Comparison of ENCODE assay signal across 16 cellular contexts in genomic region chr2:10076511-10076910, GRCh38. TPM values are rescaled to one million over a fixed set of nuclear protein-coding genes. Genes with fewer than 3 reads are reported as not detected.
DNase-seq lines count a peak whose midpoint lies in the region; FAIRE-seq and TF ChIP-seq lines count a peak whose summit lies in the region.
"Had no signal": no experiment of that assay in that cellular context is flagged by ENCODE, and none has a peak within 500 bp of the region (broad histone marks: within the 10 kb centered on the region; RNA-seq: fewer than 3 reads in every experiment).

No MANE protein-coding gene starts in this region.

- no peaks in the 10 kb centered on the region for H3K9me3 ChIP-seq in kidney (ENCODE audit: control insufficient read depth in 1 of 2, low read length in 2 of 2)

- H3K36me3 ChIP-seq in kidney (ENCODE audit: control insufficient read depth in 1 of 2, insufficient read depth in 2 of 2, low read length in 2 of 2): peaks cover 0 to 4% of the 10 kb centered on the region in 2 donors

- no peak for FAIRE-seq in kidney (lab: Jason Lieb, UNC)
- FAIRE-seq: D721Med, H54 had no signal

- H3K9ac ChIP-seq in kidney (ENCODE audit: low read length in 2 of 2): peak overlapping the region in 1 of 2 donors; percentile 77

- H3K27ac ChIP-seq in kidney (ENCODE audit: low read depth in 2 of 2, low read length in 2 of 2): peak overlapping the region; percentile 45 to 65
- H3K27ac ChIP-seq: 22Rv1 had no signal

- peak; percentile 56 for DNase-seq in NCI-H82 (lab: John Stamatoyannopoulos, UW)
- no peak for DNase-seq in NCI-H82 treated with DMSO at 0.1 percent for 48 hours (lab: John Stamatoyannopoulos, UW; ENCODE audit: unreplicated experiment)
- peak; percentile 49 for DNase-seq in kidney
- peak; percentile 68 for DNase-seq in posterior vena cava (ENCODE audit: low spot score)
- no peak for DNase-seq in HCEC 1CT
- DNase-seq in EL: no peak
- no peak for DNase-seq in effector CD4-positive, alpha-beta T cell
- DNase-seq: CD8-positive, alpha-beta T cell; COR-L47; DND-41; GF-D8 had no signal

- intact Hi-C loops in kidney (cut with DNase I) (loop anchor here (10.0 kb wide), 1 partner anchor 358 kb away; no protein-coding TSS in a partner anchor), posterior vena cava (cut with DNase I) (loop anchor here in 1 of 2 donors (10.0 kb wide), 1 partner anchor 358 kb away; no protein-coding TSS in a partner anchor)

- H3K4me3 ChIP-seq in kidney (ENCODE audit: low read length in 2 of 2): peak overlapping the region; percentile 15 to 92

- peaks cover 19 to 32% of the 10 kb centered on the region in 2 donors for H3K4me1 ChIP-seq in kidney (ENCODE audit: control insufficient read depth in 1 of 2, insufficient read depth in 1 of 2, low read depth in 1 of 2, low read length in 2 of 2)

- TF ChIP-seq CTCF in kidney (IDR thresholded peaks at IDR 0.05; ENCODE audit: borderline replicate concordance, extremely low read depth, insufficient read depth): no peak

RNA-seq across cellular contexts. Expression of gene CYS1, which starts 3.7 kb away (rescaled TPM):
- total RNA-seq in kidney (245 TPM), posterior vena cava (1 to 10 TPM; 3.0 to 9.1 TPM)
- 276 TPM for polyA plus RNA-seq in kidney (ENCODE audit: insufficient read depth, low read depth, low replicate concordance)
- total RNA-seq: A673; CD8-positive, alpha-beta T cell had no signal
- polyA plus RNA-seq: CD14-positive monocyte had no signal

RNA-seq across cellular contexts. Expression of gene KLF11, which starts 33.2 kb away (rescaled TPM):
- total RNA-seq in kidney: 34.0 TPM
- polyA plus RNA-seq in kidney (ENCODE audit: insufficient read depth, low read depth, low replicate concordance): 9.4 TPM
- 10 to 100 TPM; 25.0 to 55.4 TPM for total RNA-seq in posterior vena cava

RNA-seq across cellular contexts. Expression of gene RRM2, which starts 46.0 kb away (rescaled TPM):
- total RNA-seq in kidney (5.5 TPM), posterior vena cava (1 to 10 TPM in 1 of 2 donors, under 1 TPM in 1; 0.67 to 1.5 TPM)
- polyA plus RNA-seq in kidney (ENCODE audit: insufficient read depth, low read depth, low replicate concordance): 3.6 TPM
- polyA plus RNA-seq: CD14-positive monocyte had no signal

Comparison
In these comparisons a context has a peak if more than half of its experiments do, and no peak if none do; other contexts are left out.
1. DNase-seq: peak in NCI-H82 (single experiment), kidney (single experiment) and posterior vena cava (single experiment); none in NCI-H82 treated with DMSO at 0.1 percent for 48 hours (single experiment), HCEC 1CT (single experiment), EL (single experiment) and effector CD4-positive, alpha-beta T cell (single experiment).
2. RNA of gene CYS1, which starts 3.7 kb away (total RNA-seq): 245 TPM in kidney (single experiment); 3.0 to 9.1 TPM in posterior vena cava; every median in the first group is over 10 times any median in the second.